Comparison of ENCODE assay signal across 8 cellular contexts in the genomic region with DNA sequence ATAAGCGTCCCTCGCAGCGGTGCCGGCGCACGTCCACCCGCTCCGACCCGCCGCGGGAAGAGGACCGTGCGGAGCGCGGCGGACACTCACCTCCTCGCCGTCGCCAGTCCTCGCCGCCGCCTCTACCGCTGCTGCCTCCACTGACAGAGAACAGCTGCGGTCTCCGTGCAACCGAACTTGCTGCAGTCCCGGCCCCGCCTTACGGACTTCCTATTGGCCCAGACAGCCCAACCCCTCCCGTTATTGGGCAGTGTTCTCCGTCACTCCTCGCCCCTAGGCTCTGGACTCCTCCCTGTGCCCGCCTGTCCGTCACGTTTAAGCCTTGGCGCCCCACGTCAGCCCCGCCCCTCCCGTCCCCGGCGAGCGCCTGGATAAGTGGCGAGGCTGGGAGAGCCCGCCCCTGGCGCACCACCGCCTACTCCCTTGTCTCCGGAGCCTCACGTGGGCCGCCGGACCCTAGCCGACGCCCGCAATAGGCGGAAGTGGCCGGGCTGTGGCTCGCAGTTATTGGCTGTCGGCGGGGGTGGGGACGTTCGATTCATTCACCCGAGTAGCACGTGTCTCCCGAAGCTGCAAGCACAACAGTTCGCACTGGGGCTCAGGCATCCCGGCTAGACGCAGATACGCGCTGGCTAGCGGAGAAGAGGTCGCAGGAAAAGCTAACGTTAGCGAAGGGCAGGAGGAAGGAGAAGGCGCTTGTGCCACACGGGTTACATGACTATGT. TPM values are rescaled to one million over a fixed set of nuclear protein-coding genes. Genes with fewer than 3 reads are reported as not detected.
DNase-seq lines count a peak whose midpoint lies in the region; ATAC-seq and TF ChIP-seq lines count a peak whose summit lies in the region.

A gene with protein sequence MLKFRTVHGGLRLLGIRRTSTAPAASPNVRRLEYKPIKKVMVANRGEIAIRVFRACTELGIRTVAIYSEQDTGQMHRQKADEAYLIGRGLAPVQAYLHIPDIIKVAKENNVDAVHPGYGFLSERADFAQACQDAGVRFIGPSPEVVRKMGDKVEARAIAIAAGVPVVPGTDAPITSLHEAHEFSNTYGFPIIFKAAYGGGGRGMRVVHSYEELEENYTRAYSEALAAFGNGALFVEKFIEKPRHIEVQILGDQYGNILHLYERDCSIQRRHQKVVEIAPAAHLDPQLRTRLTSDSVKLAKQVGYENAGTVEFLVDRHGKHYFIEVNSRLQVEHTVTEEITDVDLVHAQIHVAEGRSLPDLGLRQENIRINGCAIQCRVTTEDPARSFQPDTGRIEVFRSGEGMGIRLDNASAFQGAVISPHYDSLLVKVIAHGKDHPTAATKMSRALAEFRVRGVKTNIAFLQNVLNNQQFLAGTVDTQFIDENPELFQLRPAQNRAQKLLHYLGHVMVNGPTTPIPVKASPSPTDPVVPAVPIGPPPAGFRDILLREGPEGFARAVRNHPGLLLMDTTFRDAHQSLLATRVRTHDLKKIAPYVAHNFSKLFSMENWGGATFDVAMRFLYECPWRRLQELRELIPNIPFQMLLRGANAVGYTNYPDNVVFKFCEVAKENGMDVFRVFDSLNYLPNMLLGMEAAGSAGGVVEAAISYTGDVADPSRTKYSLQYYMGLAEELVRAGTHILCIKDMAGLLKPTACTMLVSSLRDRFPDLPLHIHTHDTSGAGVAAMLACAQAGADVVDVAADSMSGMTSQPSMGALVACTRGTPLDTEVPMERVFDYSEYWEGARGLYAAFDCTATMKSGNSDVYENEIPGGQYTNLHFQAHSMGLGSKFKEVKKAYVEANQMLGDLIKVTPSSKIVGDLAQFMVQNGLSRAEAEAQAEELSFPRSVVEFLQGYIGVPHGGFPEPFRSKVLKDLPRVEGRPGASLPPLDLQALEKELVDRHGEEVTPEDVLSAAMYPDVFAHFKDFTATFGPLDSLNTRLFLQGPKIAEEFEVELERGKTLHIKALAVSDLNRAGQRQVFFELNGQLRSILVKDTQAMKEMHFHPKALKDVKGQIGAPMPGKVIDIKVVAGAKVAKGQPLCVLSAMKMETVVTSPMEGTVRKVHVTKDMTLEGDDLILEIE (minus strand): TSS at position 152 of the 724 bp plus-strand sequence. CDS start 86,224 bp downstream, outside the sequence.

- peak within 1 kb of the TSS; percentile 93 for H3K27ac Mint-ChIP-seq in T-helper 2 cell treated with Interferon-gamma antibody and Interleukin-4, amounts not matched to agents 5 μg/mL and 100 μg/mL, for 36 hours
- peak within 1 kb of the TSS; percentile 87 for H3K27ac Mint-ChIP-seq in progenitor cell of endocrine pancreas

- TF ChIP-seq CTCF in GM12864 (IDR thresholded peaks at IDR 0.05; ENCODE audit: low read depth, low read length, missing control alignments) = no peak
- no peak for TF ChIP-seq CTCF in left ventricle myocardium inferior (IDR thresholded peaks at IDR 0.05; ENCODE audit: borderline replicate concordance)
- TF ChIP-seq CTCF in progenitor cell of endocrine pancreas (IDR thresholded peaks at IDR 0.05; ENCODE audit: unreplicated experiment) = no peak
- no peak for TF ChIP-seq CTCF in upper lobe of right lung (IDR thresholded peaks at IDR 0.05)

- H3K9me3 ChIP-seq in left ventricle myocardium inferior (replicated peaks) = no peaks in the 10 kb centered on the region
- no peaks in the 10 kb centered on the region for H3K9me3 ChIP-seq in upper lobe of right lung

- H3K4me1 Mint-ChIP-seq in T-helper 2 cell treated with Interferon-gamma antibody and Interleukin-4, amounts not matched to agents 5 μg/mL and 100 μg/mL, for 36 hours (ENCODE audit: low read depth) = peaks cover 17% of the 10 kb centered on the region
- H3K4me1 Mint-ChIP-seq in progenitor cell of endocrine pancreas (ENCODE audit: low read depth) = peaks cover 5% of the 10 kb centered on the region

- DNase-seq in GM12864 (ENCODE audit: low read depth) (peak; percentile 96), NCI-H1436 treated with DMSO at 0.1 percent for 48 hours (lab: John Stamatoyannopoulos, UW) (peak; percentile 95), anterior cingulate cortex (lab: John Stamatoyannopoulos, UW) (peak; percentile 91 to 100 (median 100)), left ventricle myocardium inferior (peak; percentile 100), progenitor cell of endocrine pancreas (ENCODE audit: low spot score, unreplicated experiment) (peak; percentile 98), upper lobe of right lung (peak; percentile 100)
- DNase-seq in T-helper 2 cell treated with Interferon-gamma antibody and Interleukin-4, amounts not matched to agents 5 μg/mL and 100 μg/mL, for 36 hours (ENCODE audit: low spot score) = peak; percentile 98

- H3K27ac ChIP-seq in left ventricle myocardium inferior (replicated peaks) (peak within 1 kb of the TSS; percentile 88), upper lobe of right lung (peak within 1 kb of the TSS; percentile 82)

- H3K36me3 ChIP-seq in left ventricle myocardium inferior = no peaks in the 10 kb centered on the region
- H3K36me3 ChIP-seq in upper lobe of right lung = no peaks in the 10 kb centered on the region

- no peaks in the 10 kb centered on the region for H3K27me3 Mint-ChIP-seq in T-helper 2 cell treated with Interferon-gamma antibody and Interleukin-4, amounts not matched to agents 5 μg/mL and 100 μg/mL, for 36 hours (ENCODE audit: low read depth)
- H3K27me3 Mint-ChIP-seq in progenitor cell of endocrine pancreas = peaks cover 16% of the 10 kb centered on the region

- H3K36me3 Mint-ChIP-seq in T-helper 2 cell treated with Interferon-gamma antibody and Interleukin-4, amounts not matched to agents 5 μg/mL and 100 μg/mL, for 36 hours (ENCODE audit: low read depth) = no peaks in the 10 kb centered on the region
- H3K36me3 Mint-ChIP-seq in progenitor cell of endocrine pancreas (ENCODE audit: insufficient read depth) = peaks cover 4% of the 10 kb centered on the region

- H3K4me3 ChIP-seq in GM12864 (ENCODE audit: low read depth, low read length) (peak within 1 kb of the TSS; percentile 59), left ventricle myocardium inferior (peak within 1 kb of the TSS; percentile 77), upper lobe of right lung (peak within 1 kb of the TSS; percentile 69)

- H3K4me3 Mint-ChIP-seq in T-helper 2 cell treated with Interferon-gamma antibody and Interleukin-4, amounts not matched to agents 5 μg/mL and 100 μg/mL, for 36 hours = peak within 1 kb of the TSS; percentile 85
- H3K4me3 Mint-ChIP-seq in progenitor cell of endocrine pancreas (ENCODE audit: low read depth) = peak within 1 kb of the TSS; percentile 77

- peaks cover 13% of the 10 kb centered on the region for H3K4me1 ChIP-seq in left ventricle myocardium inferior
- H3K4me1 ChIP-seq in upper lobe of right lung = peaks cover 9% of the 10 kb centered on the region

- intact Hi-C loops in left ventricle myocardium inferior (cut with micrococcal nuclease) (no loop called here), upper lobe of right lung (cut with DNase I) (no loop called here)

- no peaks in the 10 kb centered on the region for H3K9me3 Mint-ChIP-seq in T-helper 2 cell treated with Interferon-gamma antibody and Interleukin-4, amounts not matched to agents 5 μg/mL and 100 μg/mL, for 36 hours
- H3K9me3 Mint-ChIP-seq in progenitor cell of endocrine pancreas (ENCODE audit: low read depth) = peaks cover 5% of the 10 kb centered on the region

- ATAC-seq in HG02798 (IDR thresholded peaks at IDR 0.05; ENCODE audit: poor library complexity, unreplicated experiment) = peak; percentile 94
- ATAC-seq in upper lobe of right lung = peak; percentile 98

- H3K27me3 ChIP-seq in left ventricle myocardium inferior (ENCODE audit: low read depth) = no peaks in the 10 kb centered on the region
- H3K27me3 ChIP-seq in upper lobe of right lung = no peaks in the 10 kb centered on the region

RNA-seq across cellular contexts. Expression of the gene that starts here (rescaled TPM):
- total RNA-seq in left ventricle myocardium inferior = 10.3 TPM
- total RNA-seq in progenitor cell of endocrine pancreas = 25.0 and 26.5 TPM in 2 replicates
- 12.7 TPM for total RNA-seq in upper lobe of right lung

Comparison
In these comparisons a context has a peak if more than half of its experiments do, and no peak if none do; other contexts are left out.
1. Peak in every context shown above with its lines: DNase-seq, ATAC-seq, H3K4me3 ChIP-seq and H3K27ac ChIP-seq.